8 cellular contexts compared by ENCODE assay signal in the genomic region with DNA sequence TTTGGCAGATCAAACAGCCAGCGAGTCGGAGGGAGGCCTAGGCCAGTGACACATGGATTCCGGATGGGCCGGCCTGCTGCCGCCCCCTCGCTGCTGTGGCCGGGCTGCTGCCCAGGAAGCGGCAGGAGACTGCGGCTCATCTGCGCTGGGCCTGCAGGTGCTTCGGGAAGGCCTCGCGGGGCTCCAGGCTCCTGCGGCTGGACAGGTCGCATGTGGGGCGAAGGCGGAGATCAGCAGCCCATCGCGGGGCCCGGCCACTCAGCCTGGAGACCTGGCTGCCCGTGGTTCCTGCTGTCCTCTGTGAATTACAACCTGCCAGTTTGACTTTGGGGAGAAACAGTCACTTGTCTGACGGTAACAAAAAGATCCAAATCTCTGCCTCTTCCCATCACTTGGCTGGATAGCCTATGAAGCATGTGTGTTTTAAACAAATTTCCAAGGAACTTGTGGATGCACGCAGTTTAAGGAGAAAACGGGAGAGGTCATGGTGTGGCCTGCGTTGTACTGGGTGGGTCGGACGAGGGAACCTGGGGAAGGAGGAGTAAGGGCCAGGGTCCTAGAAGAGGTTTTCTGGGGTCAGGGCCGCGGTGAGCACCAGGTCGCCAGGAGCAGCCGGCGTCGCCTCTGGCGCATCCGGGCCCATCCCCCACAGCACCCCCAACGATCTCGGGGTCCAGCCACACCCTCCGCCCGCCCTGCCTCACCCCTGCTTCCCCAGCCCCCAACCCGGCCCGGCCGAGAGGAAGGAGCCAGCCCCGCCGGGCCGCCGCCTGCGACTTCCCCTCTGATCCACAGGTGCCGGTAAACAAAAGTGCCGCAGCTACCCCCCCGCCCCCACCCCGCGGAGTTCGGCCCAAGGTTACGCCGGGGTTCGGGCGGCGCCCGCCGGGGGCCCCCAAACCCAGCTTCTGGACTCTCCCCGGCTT. TPM values are rescaled to one million over a fixed set of nuclear protein-coding genes. Genes with fewer than 3 reads are reported as not detected.
DNase-seq lines count a peak whose midpoint lies in the region; ATAC-seq and TF ChIP-seq lines count a peak whose summit lies in the region.

No MANE protein-coding gene starts in this region.

- peaks cover 70% of the 10 kb centered on the region for H3K36me3 Mint-ChIP-seq in CD4-positive, alpha-beta T cell (ENCODE audit: low read depth)
- H3K36me3 Mint-ChIP-seq in activated B cell treated with CpG ODN at 0.5 μM for 24 hours (ENCODE audit: low read depth) = peaks cover 12% of the 10 kb centered on the region
- peaks cover 19 to 32% (median 26%) of the 10 kb centered on the region in 5 donors for H3K36me3 Mint-ChIP-seq in naive thymus-derived CD4-positive, alpha-beta T cell

- ATAC-seq in CD4-positive, alpha-beta T cell (ENCODE audit: poor library complexity) = peak; percentile 16
- ATAC-seq in activated B cell treated with CpG ODN at 0.5 μM for 24 hours (ENCODE audit: low read depth) (peak; percentile 56), HG03565 (IDR thresholded peaks at IDR 0.05; ENCODE audit: unreplicated experiment) (no peak), GM19395 (IDR thresholded peaks at IDR 0.05; ENCODE audit: unreplicated experiment) (no peak)
- peak; percentile 33 for ATAC-seq in naive thymus-derived CD4-positive, alpha-beta T cell

- H3K27me3 ChIP-seq in CD4-positive, alpha-beta T cell (ENCODE audit: control insufficient read depth, insufficient read depth, low read length) = no peaks in the 10 kb centered on the region
- H3K27me3 ChIP-seq in duodenal mucosa (ENCODE audit: control insufficient read depth in 1 of 2, insufficient read depth in 2 of 2, low read length in 2 of 2) (peaks cover 19 to 23% of the 10 kb centered on the region in 2 donors), testis (no peaks in the 10 kb centered on the region)
- H3K27me3 ChIP-seq in naive thymus-derived CD4-positive, alpha-beta T cell (ENCODE audit: control insufficient read depth in 2 of 2, insufficient read depth in 2 of 2, low read length in 2 of 2) = no peaks in the 10 kb centered on the region

- H3K4me1 ChIP-seq in duodenal mucosa (ENCODE audit: control insufficient read depth in 1 of 2, insufficient read depth in 2 of 2, low read length in 2 of 2) (peaks cover 18 to 20% of the 10 kb centered on the region in 2 donors), testis (peaks cover 17% of the 10 kb centered on the region)
- peaks cover 62 to 72% of the 10 kb centered on the region in 2 donors for H3K4me1 ChIP-seq in naive thymus-derived CD4-positive, alpha-beta T cell (ENCODE audit: control insufficient read depth in 2 of 2, insufficient read depth in 2 of 2, low read length in 2 of 2)

- H3K9me3 Mint-ChIP-seq in CD4-positive, alpha-beta T cell = no peaks in the 10 kb centered on the region
- no peaks in the 10 kb centered on the region for H3K9me3 Mint-ChIP-seq in activated B cell treated with CpG ODN at 0.5 μM for 24 hours
- H3K9me3 Mint-ChIP-seq in naive thymus-derived CD4-positive, alpha-beta T cell = peaks cover 0 to 3% (median 0%) of the 10 kb centered on the region in 11 donors

- TF ChIP-seq CTCF in CD4-positive, alpha-beta T cell (IDR thresholded peaks at IDR 0.05) = no peak
- TF ChIP-seq CTCF in activated B cell treated with CpG ODN at 0.5 μM for 24 hours (IDR thresholded peaks at IDR 0.05) (no peak), testis (IDR thresholded peaks at IDR 0.05) (no peak)

- intact Hi-C loops in CD4-positive, alpha-beta T cell (cut with DNase I, micrococcal nuclease) = loop anchor here (1.0 to 10.0 kb wide), 5 partner anchors 41 to 608 kb away; partner anchors contain the start of genes ANAPC16 (in 2 of the 2), ASCC1 (in 2 of the 2) and MCU (in 1 of the 2)
- intact Hi-C loops in activated B cell treated with CpG ODN at 0.5 μM for 24 hours (cut with micrococcal nuclease) = loop anchor here (1.0 kb wide), 1 partner anchor 7 kb away; no protein-coding TSS in a partner anchor
- intact Hi-C loops in naive thymus-derived CD4-positive, alpha-beta T cell (cut with micrococcal nuclease) = loop anchor here (1.0 to 10.0 kb wide), 6 partner anchors 7 to 352 kb away; partner anchors contain the start of genes ANAPC16 (in 1 of the 2) and ASCC1 (in 1 of the 2)
- intact Hi-C loops in testis (cut with DNase I; ENCODE audit: low total_unique reads) = no loop called here

- peak overlapping the region; percentile 96 for H3K27ac ChIP-seq in CD4-positive, alpha-beta T cell (ENCODE audit: low read depth, low read length)
- no peak overlapping the region for H3K27ac ChIP-seq in duodenal mucosa (ENCODE audit: low read depth, low read length)
- H3K27ac ChIP-seq in naive thymus-derived CD4-positive, alpha-beta T cell (ENCODE audit: low read depth, low read length) = peak overlapping the region; percentile 99
- peak overlapping the region; percentile 61 to 64 for H3K27ac ChIP-seq in testis

- TF ChIP-seq POLR2A in testis (IDR thresholded peaks at IDR 0.05) = no peak

- H3K9ac ChIP-seq in duodenal mucosa (ENCODE audit: low read depth in 1 of 2, low read length in 2 of 2) = peak overlapping the region in 1 of 2 donors; percentile 54

- H3K27me3 Mint-ChIP-seq in CD4-positive, alpha-beta T cell = peaks cover 4% of the 10 kb centered on the region
- no peaks in the 10 kb centered on the region for H3K27me3 Mint-ChIP-seq in activated B cell treated with CpG ODN at 0.5 μM for 24 hours
- no peaks in the 10 kb centered on the region for H3K27me3 Mint-ChIP-seq in naive thymus-derived CD4-positive, alpha-beta T cell

- H3K9me3 ChIP-seq in CD4-positive, alpha-beta T cell (ENCODE audit: control insufficient read depth, low read length) = no peaks in the 10 kb centered on the region
- H3K9me3 ChIP-seq in duodenal mucosa (ENCODE audit: control insufficient read depth in 1 of 2, low read length in 2 of 2) = no peaks in the 10 kb centered on the region
- H3K9me3 ChIP-seq in naive thymus-derived CD4-positive, alpha-beta T cell (ENCODE audit: control insufficient read depth in 2 of 3, low read length in 3 of 3) = no peaks in the 10 kb centered on the region
- H3K9me3 ChIP-seq in testis = no peaks in the 10 kb centered on the region

- no peaks in the 10 kb centered on the region for H3K36me3 ChIP-seq in duodenal mucosa (ENCODE audit: control insufficient read depth in 1 of 2, insufficient read depth in 2 of 2, low read length in 2 of 2)
- peaks cover 6 to 53% (median 21%) of the 10 kb centered on the region in 3 experiments for H3K36me3 ChIP-seq in naive thymus-derived CD4-positive, alpha-beta T cell (ENCODE audit: control insufficient read depth in 2 of 3, insufficient read depth in 3 of 3, low read length in 3 of 3)
- no peaks in the 10 kb centered on the region for H3K36me3 ChIP-seq in testis (ENCODE audit: low read depth, missing control alignments)

- H3K4me3 ChIP-seq in duodenal mucosa (ENCODE audit: low read depth in 1 of 2, low read length in 2 of 2) (peak overlapping the region; percentile 57 to 64), testis (peak overlapping the region; percentile 44 to 68)
- H3K4me3 ChIP-seq in naive thymus-derived CD4-positive, alpha-beta T cell (ENCODE audit: low read length) = peak overlapping the region; percentile 98

- peak overlapping the region; percentile 100 for H3K4me3 Mint-ChIP-seq in CD4-positive, alpha-beta T cell
- H3K4me3 Mint-ChIP-seq in activated B cell treated with CpG ODN at 0.5 μM for 24 hours = peak overlapping the region; percentile 91
- peak overlapping the region; percentile 88 to 100 (median 98) for H3K4me3 Mint-ChIP-seq in naive thymus-derived CD4-positive, alpha-beta T cell

- CTCF ChIA-PET in CD4-positive, alpha-beta T cell (lab: Charles Lee) = no interaction called here
- CTCF ChIA-PET in activated B cell treated with CpG ODN at 0.5 μM for 24 hours (lab: Charles Lee) = interaction anchor here (1.2 to 1.7 kb wide), 3 partner anchors 38 to 234 kb away, joined by 3 to 9 read pairs (median 3); no protein-coding TSS in a partner anchor
- CTCF ChIA-PET in naive thymus-derived CD4-positive, alpha-beta T cell (lab: Charles Lee) = interaction anchor here (0.8 to 2.6 kb wide), 3 partner anchors 20 to 188 kb away, joined by 4 to 11 read pairs (median 4); no protein-coding TSS in a partner anchor

- POLR2A ChIA-PET in CD4-positive, alpha-beta T cell (lab: Charles Lee) = interaction anchor here (0.6 to 8.0 kb wide), 30 partner anchors 8 to 772 kb away, joined by 3 to 117 read pairs (median 10); partner anchors contain the start of genes ANAPC16, ASCC1 and DDIT4
- POLR2A ChIA-PET in activated B cell treated with CpG ODN at 0.5 μM for 24 hours (lab: Charles Lee) = interaction anchor here (0.6 to 4.1 kb wide), 18 partner anchors 7 to 268 kb away, joined by 3 to 35 read pairs (median 6); partner anchors contain the start of genes ANAPC16, ASCC1, DDIT4 and DNAJB12
- POLR2A ChIA-PET in naive thymus-derived CD4-positive, alpha-beta T cell (lab: Charles Lee) = interaction anchor here (0.7 to 13.9 kb wide), 21 partner anchors 7 to 241 kb away, joined by 3 to 297 read pairs (median 7); partner anchors contain the start of genes ANAPC16 and ASCC1

- DNase-seq in CD4-positive, alpha-beta T cell = peak; percentile 52 to 90 (median 78)
- DNase-seq in activated B cell treated with CpG ODN at 0.5 μM for 24 hours = peak; percentile 55
- peak; percentile 38 to 66 (median 60) for DNase-seq in naive thymus-derived CD4-positive, alpha-beta T cell
- peak; percentile 62 for DNase-seq in testis
- DNase-seq in DMS53 treated with DMSO at 0.1 percent for 48 hours (lab: John Stamatoyannopoulos, UW; ENCODE audit: unreplicated experiment) = no peak

- peak overlapping the region; percentile 98 for H3K27ac Mint-ChIP-seq in CD4-positive, alpha-beta T cell
- peak overlapping the region; percentile 89 for H3K27ac Mint-ChIP-seq in activated B cell treated with CpG ODN at 0.5 μM for 24 hours
- H3K27ac Mint-ChIP-seq in naive thymus-derived CD4-positive, alpha-beta T cell = peak overlapping the region; percentile 89 to 98 (median 96)

- 35 to 40% methylated on average over 23 to 49 of the region's 61 CpGs for WGBS in testis, 2 donors

- H3K4me1 Mint-ChIP-seq in CD4-positive, alpha-beta T cell (ENCODE audit: low read depth) = peaks cover 78% of the 10 kb centered on the region
- peaks cover 51% of the 10 kb centered on the region for H3K4me1 Mint-ChIP-seq in activated B cell treated with CpG ODN at 0.5 μM for 24 hours
- H3K4me1 Mint-ChIP-seq in naive thymus-derived CD4-positive, alpha-beta T cell = peaks cover 31 to 74% (median 68%) of the 10 kb centered on the region in 7 donors

RNA-seq across cellular contexts. Expression of gene SPOCK2, which starts 1.6 kb away (rescaled TPM):
- total RNA-seq in CD4-positive, alpha-beta T cell = 100 to 1,000 TPM; 976 to 998 TPM
- total RNA-seq in activated B cell treated with CpG ODN at 0.5 μM for 24 hours (24.2 and 27.8 TPM in 2 replicates), testis (100 to 1,000 TPM; 113 to 212 TPM)
- 100 to 1,000 TPM; 312 to 543 (median 505) TPM for total RNA-seq in naive thymus-derived CD4-positive, alpha-beta T cell
- polyA plus RNA-seq in naive thymus-derived CD4-positive, alpha-beta T cell = 100 to 1,000 TPM; 200 to 250 TPM
- polyA plus RNA-seq in testis (ENCODE audit: insufficient read depth, low read depth, low replicate concordance) = 73.6 TPM

Comparison
In these comparisons a context has a peak if more than half of its experiments do, and no peak if none do; other contexts are left out.
1. ATAC-seq: peak in CD4-positive, alpha-beta T cell (single experiment), activated B cell treated with CpG ODN at 0.5 μM for 24 hours (single experiment) and naive thymus-derived CD4-positive, alpha-beta T cell (single experiment); none in HG03565 (single experiment) and GM19395 (single experiment).
2. Peak in every context shown above with its lines, with median percentiles within 50 percentile points of each other: H3K27ac Mint-ChIP-seq, H3K4me3 Mint-ChIP-seq and H3K4me3 ChIP-seq.